35 cellular contexts compared by ENCODE assay signal in the genomic region with DNA sequence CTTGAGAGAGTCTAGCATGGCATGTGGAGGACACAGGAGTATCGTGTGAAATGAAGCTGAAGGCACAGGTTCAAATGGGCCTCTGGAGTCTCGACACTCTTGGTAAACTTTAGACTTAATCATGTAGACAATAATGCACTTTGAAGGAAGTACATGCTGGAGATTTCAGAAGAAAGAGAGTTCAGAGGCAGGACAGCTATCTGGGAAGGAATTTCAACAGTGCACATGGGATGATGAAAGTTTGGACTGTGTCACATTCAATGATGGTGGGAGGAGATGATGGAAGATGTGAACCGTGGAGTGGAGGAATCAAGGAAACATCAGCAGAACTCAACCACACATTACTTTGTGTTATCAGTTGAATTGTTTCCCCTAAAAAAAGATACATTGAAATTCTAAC.
"Had no signal": no experiment of that assay in that cellular context is flagged by ENCODE, and none has a peak within 500 bp of the region (broad histone marks: within the 10 kb centered on the region; RNA-seq: fewer than 3 reads in every experiment).

No MANE protein-coding gene starts in this region.

- H3K4me1 ChIP-seq: body of pancreas, breast epithelium, Peyer's patch had no signal

- DNase-seq: activated B cell treated with CpG ODN at 0.5 μM for 24 hours; activated CD4-positive, alpha-beta memory T cell treated with anti-CD3 and anti-CD28 coated beads, Interleukin-2, amount 10 ng/mL, durations not matched to agents 7 days and 5 days; activated CD4-positive, alpha-beta T cell treated with anti-CD3 and anti-CD28 coated beads for 4 hours; activated CD4-positive, alpha-beta T cell treated with anti-CD3 and anti-CD28 coated beads, Interleukin-2, amount 50 U/mL, for 1 hour; activated CD4-positive, CD25-positive, alpha-beta regulatory T cell treated with anti-CD3 and anti-CD28 coated beads, Interleukin-2, amount 50 U/mL, for 72 hours; activated CD8-positive, alpha-beta memory T cell treated with anti-CD3 and anti-CD28 coated beads for 24 hours; activated CD8-positive, alpha-beta memory T cell treated with anti-CD3 and anti-CD28 coated beads, Interleukin-2, amount 10 ng/mL, durations not matched to agents 7 days and 5 days; activated CD8-positive, alpha-beta memory T cell treated with anti-CD3 and anti-CD28 coated beads, Interleukin-2, amount 50 U/mL, for 48 hours; activated effector memory CD4-positive, alpha-beta T cell treated with Interleukin-2 at 50 U/mL for 16 hours; activated naive CD4-positive, alpha-beta T cell treated with anti-CD3 and anti-CD28 coated beads, Interleukin-2, amount 50 U/mL, for 16 hours; activated naive CD8-positive, alpha-beta T cell treated with anti-CD3 and anti-CD28 coated beads for 36 hours; activated T-cell treated with anti-CD3 and anti-CD28 coated beads, Interleukin-2, amount 50 U/mL, for 48 hours; body of pancreas; MM.1S; MV-4-11; NCI-H1092; NCI-H1436 treated with DMSO at 0.1 percent for 48 hours; NCI-H1694 treated with DMSO at 0.1 percent for 48 hours; NCI-H2029; NCI-H2107; NCI-H2171; NCI-H510A; NCI-H526; NCI-H748 treated with DMSO at 0.1 percent for 48 hours; NK-92 treated with Interleukin-12 subunit alpha and Interleukin-12 subunit beta, amount 100 ng/mL, for 24 hours; PC-3; Peyer's patch; RPMI8226; SW 1271; T-helper 1 cell; T-helper 2 cell; T-helper 9 cell had no signal

- H3K27ac ChIP-seq: body of pancreas, breast epithelium, KMS-11, Peyer's patch, VCaP had no signal

- H3K4me1 Mint-ChIP-seq: activated B cell treated with CpG ODN at 0.5 μM for 24 hours; activated CD4-positive, alpha-beta memory T cell treated with anti-CD3 and anti-CD28 coated beads, Interleukin-2, amount 10 ng/mL, durations not matched to agents 7 days and 5 days; activated CD8-positive, alpha-beta memory T cell treated with anti-CD3 and anti-CD28 coated beads, Interleukin-2, amount 10 ng/mL, durations not matched to agents 7 days and 5 days; activated naive CD8-positive, alpha-beta T cell treated with anti-CD3 and anti-CD28 coated beads for 36 hours had no signal

- H3K4me3 Mint-ChIP-seq: activated B cell treated with CpG ODN at 0.5 μM for 24 hours; activated CD4-positive, alpha-beta memory T cell treated with anti-CD3 and anti-CD28 coated beads, Interleukin-2, amount 10 ng/mL, durations not matched to agents 7 days and 5 days; activated CD8-positive, alpha-beta memory T cell treated with anti-CD3 and anti-CD28 coated beads, Interleukin-2, amount 10 ng/mL, durations not matched to agents 7 days and 5 days; activated naive CD8-positive, alpha-beta T cell treated with anti-CD3 and anti-CD28 coated beads for 36 hours had no signal

- H3K9me3 Mint-ChIP-seq: activated B cell treated with CpG ODN at 0.5 μM for 24 hours; activated naive CD8-positive, alpha-beta T cell treated with anti-CD3 and anti-CD28 coated beads for 36 hours had no signal

- ATAC-seq: activated CD8-positive, alpha-beta memory T cell treated with anti-CD3 and anti-CD28 coated beads, Interleukin-2, amount 10 ng/mL, durations not matched to agents 7 days and 5 days; body of pancreas; PC-3 had no signal

- H3K27me3 ChIP-seq: body of pancreas, breast epithelium, Peyer's patch had no signal

- H3K9me3 ChIP-seq: body of pancreas, breast epithelium, Peyer's patch had no signal

- H3K4me2 ChIP-seq: KMS-11 had no signal

- H3K9ac ChIP-seq: KMS-11 had no signal

- H3K36me3 Mint-ChIP-seq: activated CD8-positive, alpha-beta memory T cell treated with anti-CD3 and anti-CD28 coated beads, Interleukin-2, amount 10 ng/mL, durations not matched to agents 7 days and 5 days; activated naive CD8-positive, alpha-beta T cell treated with anti-CD3 and anti-CD28 coated beads for 36 hours had no signal

- H3K36me3 ChIP-seq: breast epithelium, Peyer's patch had no signal

- H3K27ac Mint-ChIP-seq: activated B cell treated with CpG ODN at 0.5 μM for 24 hours; activated CD4-positive, alpha-beta memory T cell treated with anti-CD3 and anti-CD28 coated beads, Interleukin-2, amount 10 ng/mL, durations not matched to agents 7 days and 5 days; activated CD8-positive, alpha-beta memory T cell treated with anti-CD3 and anti-CD28 coated beads, Interleukin-2, amount 10 ng/mL, durations not matched to agents 7 days and 5 days; activated naive CD8-positive, alpha-beta T cell treated with anti-CD3 and anti-CD28 coated beads for 36 hours had no signal

- H3K27me3 Mint-ChIP-seq: activated B cell treated with CpG ODN at 0.5 μM for 24 hours; activated CD4-positive, alpha-beta memory T cell treated with anti-CD3 and anti-CD28 coated beads, Interleukin-2, amount 10 ng/mL, durations not matched to agents 7 days and 5 days; activated CD8-positive, alpha-beta memory T cell treated with anti-CD3 and anti-CD28 coated beads, Interleukin-2, amount 10 ng/mL, durations not matched to agents 7 days and 5 days; activated naive CD8-positive, alpha-beta T cell treated with anti-CD3 and anti-CD28 coated beads for 36 hours had no signal

- H3K4me3 ChIP-seq: body of pancreas, breast epithelium, Peyer's patch had no signal
